ENCODE assay signal across 1 cellular context in the genomic region with DNA sequence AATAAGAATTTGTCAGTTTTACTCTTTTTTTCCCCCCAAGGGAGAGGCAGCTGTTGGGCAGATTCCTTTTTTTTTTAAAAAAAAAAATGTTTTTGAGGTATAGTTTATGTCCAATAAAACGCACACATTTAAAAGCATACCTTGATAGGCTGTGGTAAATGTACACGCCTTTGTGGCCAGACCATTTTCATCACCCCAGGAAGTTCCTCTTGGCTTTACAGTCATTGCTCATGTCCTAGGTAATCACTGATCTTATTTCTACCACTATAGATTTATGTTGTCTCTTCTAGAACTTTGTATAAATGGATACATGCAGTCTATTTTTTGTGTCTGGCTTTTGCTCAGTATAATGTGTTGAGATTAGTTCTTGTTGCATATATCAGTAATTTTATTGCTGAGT.
TF ChIP-seq lines count a peak whose summit lies in the region.

No MANE protein-coding gene starts in this region.

TF ChIP-seq in GM12878, 131 proteins besides CTCF, POLR2A, EP300 and RAD21:
- TF ChIP-seq ASH2L (IDR thresholded peaks at IDR 0.05; ENCODE audit: borderline replicate concordance, low read depth) = no peak
- TF ChIP-seq IKZF1 (conservative IDR thresholded peaks at IDR 0.05) = no peak
- no peak for TF ChIP-seq CHD1 (IDR thresholded peaks at IDR 0.05; ENCODE audit: low read depth, low read length)
- TF ChIP-seq SUPT20H (IDR thresholded peaks at IDR 0.05; ENCODE audit: borderline replicate concordance, control insufficient read depth, low read depth, low read length) = no peak
- TF ChIP-seq NFXL1 (IDR thresholded peaks at IDR 0.05; ENCODE audit: borderline replicate concordance) = no peak
- no peak for TF ChIP-seq ZNF622 (IDR thresholded peaks at IDR 0.05)
- TF ChIP-seq TARDBP (IDR thresholded peaks at IDR 0.05; ENCODE audit: borderline replicate concordance) = no peak
